Comparison of ENCODE assay signal across 1 cellular context in genomic region chr3:183695569-183696364, GRCh38.
TF ChIP-seq lines count a peak whose summit lies in the region.

No MANE protein-coding gene starts in this region.

TF ChIP-seq in HepG2, 621 proteins besides CTCF, POLR2A, EP300 and RAD21:
- TF ChIP-seq ZNF503 (CRISPR knock-in tag; IDR thresholded peaks at IDR 0.05) (no peak), IRF2 (CRISPR knock-in tag; IDR thresholded peaks at IDR 0.05) (no peak), ZUFSP (CRISPR knock-in tag; IDR thresholded peaks at IDR 0.05; ENCODE audit: borderline replicate concordance) (no peak), SIN3B (IDR thresholded peaks at IDR 0.05; ENCODE audit: low read length) (no peak), ZKSCAN1 (IDR thresholded peaks at IDR 0.05; ENCODE audit: low read length) (peak; percentile 84), POLR2G (IDR thresholded peaks at IDR 0.05; ENCODE audit: low read depth, low read length) (no peak), SOX13 (IDR thresholded peaks at IDR 0.05) (no peak), SOX13 (CRISPR knock-in tag; conservative IDR thresholded peaks at IDR 0.05 in 1 of 2, IDR thresholded peaks at IDR 0.05 in 1 of 2) (no peak), ZNF616 (CRISPR knock-in tag; IDR thresholded peaks at IDR 0.05; ENCODE audit: low read depth) (no peak)
